8 cellular contexts compared by ENCODE assay signal in the genomic region with DNA sequence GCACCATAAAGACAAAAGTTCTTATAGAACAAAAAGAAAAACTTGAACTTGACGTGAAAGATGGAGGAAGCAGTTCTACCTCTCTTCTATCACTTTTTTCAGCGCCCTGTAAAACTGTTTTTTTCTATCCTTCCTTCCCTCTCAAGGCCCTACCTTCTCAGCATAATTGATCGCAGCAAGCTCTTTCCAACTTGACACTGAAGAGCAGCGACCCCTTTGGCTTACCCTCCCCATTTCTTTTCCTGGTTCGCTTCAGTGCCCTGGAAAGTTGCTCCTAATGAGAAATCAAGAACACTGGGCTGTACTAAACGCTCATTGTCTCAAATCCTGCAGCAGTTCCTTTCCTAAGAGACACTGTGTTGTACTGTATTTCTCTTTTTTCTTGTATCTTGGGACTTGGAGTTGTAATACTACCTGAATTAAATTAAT.
A peak's percentile ranks its signal among the peaks of the same experiment; 100 is the strongest.
DNase-seq lines count a peak whose midpoint lies in the region; ATAC-seq and TF ChIP-seq lines count a peak whose summit lies in the region.

No MANE protein-coding gene starts in this region.

- no peak overlapping the region for H3K27ac Mint-ChIP-seq in activated T-helper 1 cell treated with anti-CD3 and anti-CD28 coated beads, Interleukin-12 subunit alpha, Interleukin-12 subunit beta, Interleukin-2, Interleukin-4 antibody, amounts not matched to agents 30 ng/mL and 10 ng/mL and 1 ng/mL, durations not matched to agents 14 hours and 24 hours and 36 hours

- H3K9me3 ChIP-seq in right lobe of liver (no peaks in the 10 kb centered on the region), thoracic aorta (no peaks in the 10 kb centered on the region), testis (no peaks in the 10 kb centered on the region)

- WGBS in right lobe of liver (ENCODE audit: insufficient coverage, low coverage, low lambda C conversion rate, missing lambda C conversion rate): 6% methylated on average over 6 of the region's 6 CpGs
- 19% methylated on average over 6 of the region's 6 CpGs for WGBS in testis, 2 donors

- H3K4me3 ChIP-seq in right lobe of liver (peak overlapping the region; percentile 58 to 71 (median 67)), thoracic aorta (peak overlapping the region; percentile 87), testis (peak overlapping the region in 1 of 2 donors; percentile 62)

- peaks cover 26% of the 10 kb centered on the region for H3K4me1 Mint-ChIP-seq in activated T-cell treated with anti-CD3 and anti-CD28 coated beads, Interleukin-2, amount 50 U/mL, for 4 hours (ENCODE audit: low read depth)
- peaks cover 36% of the 10 kb centered on the region for H3K4me1 Mint-ChIP-seq in activated T-helper 1 cell treated with anti-CD3 and anti-CD28 coated beads, Interleukin-12 subunit alpha, Interleukin-12 subunit beta, Interleukin-2, Interleukin-4 antibody, amounts not matched to agents 30 ng/mL and 10 ng/mL and 1 ng/mL, durations not matched to agents 14 hours and 24 hours and 36 hours (ENCODE audit: low read depth)

- H3K36me3 Mint-ChIP-seq in activated T-cell treated with anti-CD3 and anti-CD28 coated beads, Interleukin-2, amount 50 U/mL, for 4 hours (ENCODE audit: insufficient read depth): no peaks in the 10 kb centered on the region
- H3K36me3 Mint-ChIP-seq in activated T-helper 1 cell treated with anti-CD3 and anti-CD28 coated beads, Interleukin-12 subunit alpha, Interleukin-12 subunit beta, Interleukin-2, Interleukin-4 antibody, amounts not matched to agents 30 ng/mL and 10 ng/mL and 1 ng/mL, durations not matched to agents 14 hours and 24 hours and 36 hours (ENCODE audit: low read depth): no peaks in the 10 kb centered on the region

- no peaks in the 10 kb centered on the region for H3K36me3 ChIP-seq in right lobe of liver
- H3K36me3 ChIP-seq in thoracic aorta: no peaks in the 10 kb centered on the region
- H3K36me3 ChIP-seq in testis (ENCODE audit: low read depth, missing control alignments): no peaks in the 10 kb centered on the region

- H3K4me1 ChIP-seq in right lobe of liver: peaks cover 0 to 9% (median 0%) of the 10 kb centered on the region in 4 donors
- H3K4me1 ChIP-seq in thoracic aorta (ENCODE audit: control insufficient read depth in 1 of 2, low read depth in 2 of 2): peaks cover 4 to 24% of the 10 kb centered on the region in 2 donors
- H3K4me1 ChIP-seq in testis: peaks cover 6% of the 10 kb centered on the region

- TF ChIP-seq POLR2A in right lobe of liver (IDR thresholded peaks at IDR 0.05) (no peak), testis (IDR thresholded peaks at IDR 0.05) (no peak)

- TF ChIP-seq CTCF in right lobe of liver (IDR thresholded peaks at IDR 0.05) (no peak), thoracic aorta (IDR thresholded peaks at IDR 0.05) (no peak), testis (IDR thresholded peaks at IDR 0.05) (no peak)

- H3K27me3 ChIP-seq in right lobe of liver (no peaks in the 10 kb centered on the region), thoracic aorta (replicated peaks; ENCODE audit: insufficient read depth) (no peaks in the 10 kb centered on the region), testis (no peaks in the 10 kb centered on the region)

- H3K27me3 Mint-ChIP-seq in activated T-cell treated with anti-CD3 and anti-CD28 coated beads, Interleukin-2, amount 50 U/mL, for 4 hours (ENCODE audit: low read depth): peaks cover 52% of the 10 kb centered on the region
- peaks cover 63% of the 10 kb centered on the region for H3K27me3 Mint-ChIP-seq in activated T-helper 1 cell treated with anti-CD3 and anti-CD28 coated beads, Interleukin-12 subunit alpha, Interleukin-12 subunit beta, Interleukin-2, Interleukin-4 antibody, amounts not matched to agents 30 ng/mL and 10 ng/mL and 1 ng/mL, durations not matched to agents 14 hours and 24 hours and 36 hours (ENCODE audit: insufficient read depth)

- peak overlapping the region; percentile 80 for H3K4me3 Mint-ChIP-seq in activated T-cell treated with anti-CD3 and anti-CD28 coated beads, Interleukin-2, amount 50 U/mL, for 4 hours
- peak overlapping the region; percentile 76 for H3K4me3 Mint-ChIP-seq in activated T-helper 1 cell treated with anti-CD3 and anti-CD28 coated beads, Interleukin-12 subunit alpha, Interleukin-12 subunit beta, Interleukin-2, Interleukin-4 antibody, amounts not matched to agents 30 ng/mL and 10 ng/mL and 1 ng/mL, durations not matched to agents 14 hours and 24 hours and 36 hours

- H3K27ac ChIP-seq in right lobe of liver: peak overlapping the region; percentile 12 to 95 (median 90)
- no peak overlapping the region for H3K27ac ChIP-seq in thoracic aorta
- no peak overlapping the region for H3K27ac ChIP-seq in testis

- intact Hi-C loops in activated T-helper 1 cell treated with anti-CD3 and anti-CD28 coated beads, Interleukin-12 subunit alpha, Interleukin-12 subunit beta, Interleukin-2, Interleukin-4 antibody, amounts not matched to agents 30 ng/mL and 10 ng/mL and 1 ng/mL, durations not matched to agents 14 hours and 24 hours and 36 hours (cut with micrococcal nuclease): loop anchor here (10.0 kb wide), 1 partner anchor 533 kb away; no protein-coding TSS in a partner anchor
- intact Hi-C loops in right lobe of liver (cut with DNase I) (no loop called here), testis (cut with DNase I; ENCODE audit: low total_unique reads) (no loop called here)

- no peak for DNase-seq in activated T-cell treated with anti-CD3 and anti-CD28 coated beads, Interleukin-2, amount 50 U/mL, for 4 hours
- DNase-seq in activated T-cell treated with anti-CD3 and anti-CD28 coated beads, Interleukin-2, amount 50 U/mL, for 1 hour: no peak
- DNase-seq in activated T-helper 1 cell treated with anti-CD3 and anti-CD28 coated beads, Interleukin-12 subunit alpha, Interleukin-12 subunit beta, Interleukin-2, Interleukin-4 antibody, amounts not matched to agents 30 ng/mL and 10 ng/mL and 1 ng/mL, durations not matched to agents 14 hours and 24 hours and 36 hours (ENCODE audit: low spot score): no peak
- DNase-seq in right lobe of liver (no peak), thoracic aorta (ENCODE audit: low spot score) (no peak), testis (no peak), germinal center (ENCODE audit: low spot score) (no peak), GM19240 (ENCODE audit: insufficient read length, low spot score) (no peak)

- no peak for ATAC-seq in activated T-cell treated with anti-CD3 and anti-CD28 coated beads, Interleukin-2, amount 50 U/mL, for 4 hours
- ATAC-seq in right lobe of liver (peak in 1 of 4 donors; percentile 1), thoracic aorta (ENCODE audit: insufficient number of reproducible peaks, low FRiP score, low read depth) (no peak)

- no peaks in the 10 kb centered on the region for H3K9me3 Mint-ChIP-seq in activated T-cell treated with anti-CD3 and anti-CD28 coated beads, Interleukin-2, amount 50 U/mL, for 4 hours
- H3K9me3 Mint-ChIP-seq in activated T-helper 1 cell treated with anti-CD3 and anti-CD28 coated beads, Interleukin-12 subunit alpha, Interleukin-12 subunit beta, Interleukin-2, Interleukin-4 antibody, amounts not matched to agents 30 ng/mL and 10 ng/mL and 1 ng/mL, durations not matched to agents 14 hours and 24 hours and 36 hours: no peaks in the 10 kb centered on the region

Comparison
In these comparisons a context has a peak if more than half of its experiments do, and no peak if none do; other contexts are left out.
1. H3K27ac ChIP-seq: peak in right lobe of liver (3 of 3); none in thoracic aorta (0 of 2) and testis (0 of 2).